ENCODE assay signal across 24 cellular contexts in the genomic region with DNA sequence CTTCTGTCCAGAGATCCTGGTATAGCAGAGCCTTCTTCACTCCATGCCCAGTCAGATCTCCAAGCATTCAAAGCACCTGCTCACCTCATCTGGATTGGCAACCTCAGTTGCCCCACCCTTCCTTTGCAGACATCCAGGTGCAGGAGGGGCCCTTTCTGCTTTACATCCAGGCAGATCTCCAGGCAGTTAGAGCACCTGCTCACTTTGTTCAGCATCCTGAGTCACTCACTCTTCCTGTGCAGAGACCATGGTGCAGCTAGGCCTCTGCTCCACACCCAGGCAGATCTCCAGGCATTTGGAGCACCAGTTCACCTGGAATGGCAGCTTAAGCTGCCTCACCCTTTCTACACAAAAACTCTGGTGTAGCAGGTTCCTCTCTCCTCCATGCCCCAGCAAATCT.
A peak's percentile ranks its signal among the peaks of the same experiment; 100 is the strongest.
DNase-seq lines count a peak whose midpoint lies in the region; ATAC-seq, FAIRE-seq and TF ChIP-seq lines count a peak whose summit lies in the region.
"Had no signal": no experiment of that assay in that cellular context is flagged by ENCODE, and none has a peak within 500 bp of the region (broad histone marks: within the 10 kb centered on the region; RNA-seq: fewer than 3 reads in every experiment).

No MANE protein-coding gene starts in this region.

- H3K36me3 ChIP-seq in bronchial epithelial cell (ENCODE audit: control insufficient read depth, insufficient read depth, low read length) = no peaks in the 10 kb centered on the region
- H3K36me3 ChIP-seq: MG63, thyroid gland had no signal

- ATAC-seq in stimulated activated memory B cell treated with anti-CD40 and anti-IgM and Interleukin-4, amounts not matched to agents 10 μg/mL and 1 μg/mL and 100 μg/mL, for 72 hours = no peak

- FAIRE-seq in bronchial epithelial cell (lab: Jason Lieb, UNC) = no peak
- FAIRE-seq: H54 had no signal

- peak; percentile 26 for DNase-seq in NCI-H146 (lab: John Stamatoyannopoulos, UW)
- DNase-seq in NCI-H146 treated with DMSO at 0.1 percent for 48 hours (lab: John Stamatoyannopoulos, UW; ENCODE audit: unreplicated experiment) = no peak
- peak; percentile 46 for DNase-seq in NCI-H526 treated with DMSO at 0.1 percent for 48 hours (lab: John Stamatoyannopoulos, UW)
- DNase-seq in bronchial epithelial cell (ENCODE audit: low read depth) = peak; percentile 19
- DNase-seq in activated T-cell treated with anti-CD3 and anti-CD28 coated beads for 4 hours = no peak
- DNase-seq in NCI-H1930 (lab: John Stamatoyannopoulos, UW) = no peak
- DNase-seq in AML-193 (lab: John Stamatoyannopoulos, UW) = no peak
- DNase-seq: activated T-cell treated with anti-CD3 and anti-CD28 coated beads, Interleukin-2, amount 50 U/mL, for 24 hours; CD8-positive, alpha-beta memory T cell; endodermal cell; kidney glomerular epithelial cell; mammary epithelial cell; MG63; NCI-H1694; nucleus accumbens; spleen; stimulated activated CD4-positive, alpha-beta T cell treated with anti-CD3 and anti-CD28 coated beads, Interleukin-4, amount 100 ng/mL, for 1 hour; T-helper 9 cell; thyroid gland had no signal

- no peak overlapping the region for H3K4me3 Mint-ChIP-seq in stimulated activated memory B cell treated with anti-CD40 and anti-IgM and Interleukin-4, amounts not matched to agents 10 μg/mL and 1 μg/mL and 100 μg/mL, for 72 hours
- H3K4me3 Mint-ChIP-seq: activated T-cell treated with anti-CD3 and anti-CD28 coated beads, Interleukin-2, amount 50 U/mL, for 24 hours; brain; CD8-positive, alpha-beta memory T cell; endodermal cell; stimulated activated naive CD8-positive, alpha-beta T cell treated with anti-CD3 and anti-CD28 coated beads, Interleukin-15, Interleukin-2, amounts not matched to agents 100 ng/mL and 50 ng/mL, for 24 hours had no signal

- peaks cover 64% of the 10 kb centered on the region for H3K4me1 Mint-ChIP-seq in stimulated activated memory B cell treated with anti-CD40 and anti-IgM and Interleukin-4, amounts not matched to agents 10 μg/mL and 1 μg/mL and 100 μg/mL, for 72 hours
- H3K4me1 Mint-ChIP-seq: CD8-positive, alpha-beta memory T cell had no signal

- H3K27ac Mint-ChIP-seq in stimulated activated memory B cell treated with anti-CD40 and anti-IgM and Interleukin-4, amounts not matched to agents 10 μg/mL and 1 μg/mL and 100 μg/mL, for 72 hours = peak overlapping the region; percentile 79
- H3K27ac Mint-ChIP-seq: activated T-cell treated with anti-CD3 and anti-CD28 coated beads, Interleukin-2, amount 50 U/mL, for 24 hours; CD8-positive, alpha-beta memory T cell; endodermal cell; stimulated activated naive CD8-positive, alpha-beta T cell treated with anti-CD3 and anti-CD28 coated beads, Interleukin-15, Interleukin-2, amounts not matched to agents 100 ng/mL and 50 ng/mL, for 24 hours had no signal

- TF ChIP-seq CTCF in bronchial epithelial cell (IDR thresholded peaks at IDR 0.05; ENCODE audit: insufficient read depth, low read length, severe bottlenecking) = no peak

- H3K27me3 Mint-ChIP-seq in stimulated activated memory B cell treated with anti-CD40 and anti-IgM and Interleukin-4, amounts not matched to agents 10 μg/mL and 1 μg/mL and 100 μg/mL, for 72 hours = no peaks in the 10 kb centered on the region
- H3K27me3 Mint-ChIP-seq: activated T-cell treated with anti-CD3 and anti-CD28 coated beads, Interleukin-2, amount 50 U/mL, for 24 hours; brain; CD8-positive, alpha-beta memory T cell; stimulated activated naive CD8-positive, alpha-beta T cell treated with anti-CD3 and anti-CD28 coated beads, Interleukin-15, Interleukin-2, amounts not matched to agents 100 ng/mL and 50 ng/mL, for 24 hours had no signal

- peaks cover 67% of the 10 kb centered on the region for H3K36me3 Mint-ChIP-seq in stimulated activated memory B cell treated with anti-CD40 and anti-IgM and Interleukin-4, amounts not matched to agents 10 μg/mL and 1 μg/mL and 100 μg/mL, for 72 hours
- H3K36me3 Mint-ChIP-seq: CD8-positive, alpha-beta memory T cell had no signal

- no peak overlapping the region for H3K4me3 ChIP-seq in bronchial epithelial cell (ENCODE audit: low read depth, low read length)
- H3K4me3 ChIP-seq: coronary artery, MG63, spleen, thyroid gland had no signal

- H3K9me3 Mint-ChIP-seq in stimulated activated memory B cell treated with anti-CD40 and anti-IgM and Interleukin-4, amounts not matched to agents 10 μg/mL and 1 μg/mL and 100 μg/mL, for 72 hours = peaks cover 4% of the 10 kb centered on the region
- H3K9me3 Mint-ChIP-seq: activated T-cell treated with anti-CD3 and anti-CD28 coated beads, Interleukin-2, amount 50 U/mL, for 24 hours; stimulated activated naive CD8-positive, alpha-beta T cell treated with anti-CD3 and anti-CD28 coated beads, Interleukin-15, Interleukin-2, amounts not matched to agents 100 ng/mL and 50 ng/mL, for 24 hours had no signal

- H3K27me3 ChIP-seq in bronchial epithelial cell (ENCODE audit: control insufficient read depth, insufficient read depth, low read length) = no peaks in the 10 kb centered on the region
- H3K27me3 ChIP-seq: MG63, spleen, thyroid gland had no signal

Comparison
In these comparisons a context has a peak if more than half of its experiments do, and no peak if none do; other contexts are left out.
1. DNase-seq: peak in NCI-H146 (single experiment), NCI-H526 treated with DMSO at 0.1 percent for 48 hours (single experiment) and bronchial epithelial cell (single experiment); none in NCI-H146 treated with DMSO at 0.1 percent for 48 hours (single experiment), activated T-cell treated with anti-CD3 and anti-CD28 coated beads for 4 hours (single experiment), NCI-H1930 (0 of 2) and AML-193 (0 of 2).